ENCODE assay signal across 12 cellular contexts in the genomic region with DNA sequence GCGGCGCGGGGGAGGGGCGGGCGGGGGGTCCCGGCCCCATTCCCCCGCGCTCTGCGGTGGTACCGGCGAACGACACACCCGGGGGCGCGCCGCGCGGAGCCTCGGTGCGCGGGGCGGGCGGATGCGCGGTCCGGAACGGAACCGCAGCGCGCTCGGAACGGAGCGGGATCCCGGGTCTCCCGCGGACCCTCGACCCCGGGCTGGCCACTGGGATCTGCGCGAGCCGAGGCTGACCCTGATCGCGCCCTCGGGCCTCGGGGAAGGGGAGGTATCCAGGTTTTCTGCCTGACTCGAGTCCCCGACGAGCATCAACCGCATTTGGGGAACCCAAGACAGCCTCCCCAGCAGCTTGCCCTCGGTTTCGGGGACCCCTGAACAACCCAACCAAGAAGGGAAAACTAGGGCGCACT. TPM values are rescaled to one million over a fixed set of nuclear protein-coding genes. Genes with fewer than 3 reads are reported as not detected.
DNase-seq lines count a peak whose midpoint lies in the region; ATAC-seq and TF ChIP-seq lines count a peak whose summit lies in the region.
"Had no signal": no experiment of that assay in that cellular context is flagged by ENCODE, and none has a peak within 500 bp of the region (broad histone marks: within the 10 kb centered on the region; RNA-seq: fewer than 3 reads in every experiment).

No MANE protein-coding gene starts in this region.

- TF ChIP-seq CTCF in right atrium auricular region (IDR thresholded peaks at IDR 0.05) (no peak), prostate gland (IDR thresholded peaks at IDR 0.05) (no peak)

- peak overlapping the region in 4 of 7 donors; percentile 23 to 62 (median 44) for H3K4me3 Mint-ChIP-seq in CD8-positive, alpha-beta memory T cell
- H3K4me3 Mint-ChIP-seq in natural killer cell treated with Interleukin-12 subunit alpha and Interleukin-12 subunit beta and Interleukin-15 and Interleukin-18, amount 100 ng/mL, for 72 hours, result no peak overlapping the region

- no peaks in the 10 kb centered on the region for H3K36me3 ChIP-seq in CD8-positive, alpha-beta memory T cell (ENCODE audit: insufficient read depth, low read length)
- no peaks in the 10 kb centered on the region for H3K36me3 ChIP-seq in adipocyte (ENCODE audit: control insufficient read depth, insufficient read depth, low read length, severe bottlenecking)
- no peaks in the 10 kb centered on the region for H3K36me3 ChIP-seq in right atrium auricular region
- H3K36me3 ChIP-seq in prostate gland, result no peaks in the 10 kb centered on the region

- no peak overlapping the region for H3K9ac ChIP-seq in adipocyte (ENCODE audit: low read length)

- peaks cover 43 to 71% of the 10 kb centered on the region in 2 donors for H3K27me3 Mint-ChIP-seq in CD8-positive, alpha-beta memory T cell
- peaks cover 46 to 69% of the 10 kb centered on the region in 2 donors for H3K27me3 Mint-ChIP-seq in natural killer cell treated with Interleukin-12 subunit alpha and Interleukin-12 subunit beta and Interleukin-15 and Interleukin-18, amount 100 ng/mL, for 72 hours

- H3K4me1 Mint-ChIP-seq in CD8-positive, alpha-beta memory T cell, result peaks cover 0 to 18% (median 4%) of the 10 kb centered on the region in 3 donors
- H3K4me1 Mint-ChIP-seq in natural killer cell treated with Interleukin-12 subunit alpha and Interleukin-12 subunit beta and Interleukin-15 and Interleukin-18, amount 100 ng/mL, for 72 hours (ENCODE audit: low read depth in 2 of 2), result peaks cover 0 to 9% of the 10 kb centered on the region in 2 donors

- ATAC-seq in natural killer cell treated with Interleukin-12 subunit alpha and Interleukin-12 subunit beta and Interleukin-15 and Interleukin-18, amount 100 ng/mL, for 72 hours, result no peak
- ATAC-seq in HG02642 (IDR thresholded peaks at IDR 0.05; ENCODE audit: poor library complexity, unreplicated experiment), result no peak

- 1% methylated on average over 46 of the region's 52 CpGs for WGBS in prostate gland

- intact Hi-C loops in prostate gland (cut with DNase I), result no loop called here

- peak overlapping the region; percentile 15 for H3K4me3 ChIP-seq in CD8-positive, alpha-beta memory T cell (ENCODE audit: low read length)
- H3K4me3 ChIP-seq in adipocyte (ENCODE audit: low read length), result peak overlapping the region; percentile 65
- H3K4me3 ChIP-seq in right atrium auricular region, result peak overlapping the region; percentile 41 to 59
- peak overlapping the region; percentile 24 to 43 for H3K4me3 ChIP-seq in prostate gland

- no peak overlapping the region for H3K27ac ChIP-seq in CD8-positive, alpha-beta memory T cell (ENCODE audit: low read depth, low read length)
- H3K27ac ChIP-seq in right atrium auricular region (no peak overlapping the region), prostate gland (no peak overlapping the region)

- no peaks in the 10 kb centered on the region for H3K9me3 Mint-ChIP-seq in CD8-positive, alpha-beta memory T cell
- H3K9me3 Mint-ChIP-seq in natural killer cell treated with Interleukin-12 subunit alpha and Interleukin-12 subunit beta and Interleukin-15 and Interleukin-18, amount 100 ng/mL, for 72 hours, result no peaks in the 10 kb centered on the region
- H3K9me3 Mint-ChIP-seq: activated naive CD4-positive, alpha-beta T cell treated with anti-CD3 and anti-CD28 coated beads for 36 hours had no signal

- H3K27ac Mint-ChIP-seq in CD8-positive, alpha-beta memory T cell, result no peak overlapping the region
- no peak overlapping the region for H3K27ac Mint-ChIP-seq in natural killer cell treated with Interleukin-12 subunit alpha and Interleukin-12 subunit beta and Interleukin-15 and Interleukin-18, amount 100 ng/mL, for 72 hours
- H3K27ac Mint-ChIP-seq: activated naive CD4-positive, alpha-beta T cell treated with anti-CD3 and anti-CD28 coated beads for 36 hours; memory B cell had no signal

- no peak for DNase-seq in CD8-positive, alpha-beta memory T cell
- no peak for DNase-seq in adipocyte (ENCODE audit: low read depth)
- no peak for DNase-seq in right atrium auricular region (ENCODE audit: low spot score)
- DNase-seq in prostate gland (ENCODE audit: low spot score), result no peak
- no peak for DNase-seq in natural killer cell treated with Interleukin-12 subunit alpha and Interleukin-12 subunit beta and Interleukin-15 and Interleukin-18, amount 100 ng/mL, for 72 hours (ENCODE audit: low spot score)
- no peak for DNase-seq in DMS153 treated with DMSO at 0.1 percent for 48 hours (lab: John Stamatoyannopoulos, UW; ENCODE audit: unreplicated experiment)
- no peak for DNase-seq in amygdala (lab: John Stamatoyannopoulos, UW)
- DNase-seq: activated naive CD4-positive, alpha-beta T cell treated with anti-CD3 and anti-CD28 coated beads for 36 hours; Kasumi-1 had no signal

- POLR2A ChIA-PET in CD8-positive, alpha-beta memory T cell (lab: Charles Lee), result no interaction called here

- no peak for TF ChIP-seq POLR2A in prostate gland (IDR thresholded peaks at IDR 0.05)

- H3K27me3 ChIP-seq in CD8-positive, alpha-beta memory T cell (ENCODE audit: insufficient read depth, low read length, poor library complexity, severe bottlenecking), result peaks cover 36% of the 10 kb centered on the region
- H3K27me3 ChIP-seq in adipocyte (replicated peaks; ENCODE audit: control insufficient read depth, insufficient read depth, low read length) (peaks cover 10% of the 10 kb centered on the region), right atrium auricular region (peaks cover 0 to 4% of the 10 kb centered on the region in 2 donors), prostate gland (replicated peaks; ENCODE audit: insufficient read depth) (no peaks in the 10 kb centered on the region)

- no peaks in the 10 kb centered on the region for H3K36me3 Mint-ChIP-seq in CD8-positive, alpha-beta memory T cell
- H3K36me3 Mint-ChIP-seq in natural killer cell treated with Interleukin-12 subunit alpha and Interleukin-12 subunit beta and Interleukin-15 and Interleukin-18, amount 100 ng/mL, for 72 hours, result no peaks in the 10 kb centered on the region

- H3K4me1 ChIP-seq in CD8-positive, alpha-beta memory T cell (ENCODE audit: insufficient read depth, low read length), result no peaks in the 10 kb centered on the region
- H3K4me1 ChIP-seq in adipocyte (ENCODE audit: control insufficient read depth, insufficient read depth, low read length) (peaks cover 9% of the 10 kb centered on the region), right atrium auricular region (peaks cover 0 to 18% of the 10 kb centered on the region in 2 donors), prostate gland (replicated peaks) (no peaks in the 10 kb centered on the region)

- CTCF ChIA-PET in CD8-positive, alpha-beta memory T cell (lab: Charles Lee), result no interaction called here

- H3K9me3 ChIP-seq in CD8-positive, alpha-beta memory T cell (ENCODE audit: low read length), result no peaks in the 10 kb centered on the region
- H3K9me3 ChIP-seq in adipocyte (ENCODE audit: control insufficient read depth, low read length), result no peaks in the 10 kb centered on the region
- no peaks in the 10 kb centered on the region for H3K9me3 ChIP-seq in right atrium auricular region
- no peaks in the 10 kb centered on the region for H3K9me3 ChIP-seq in prostate gland

RNA-seq across cellular contexts. Expression of a gene that starts 0.4 kb away (rescaled TPM):
- not detected for total RNA-seq in CD8-positive, alpha-beta memory T cell
- polyA plus RNA-seq in CD8-positive, alpha-beta memory T cell, result 0.09 TPM
- total RNA-seq in right atrium auricular region (under 1 TPM; 0.48 to 0.75 TPM), prostate gland (under 1 TPM; 0.14 to 0.51 TPM)
- total RNA-seq in natural killer cell treated with Interleukin-12 subunit alpha and Interleukin-12 subunit beta and Interleukin-15 and Interleukin-18, amount 100 ng/mL, for 72 hours, result not detected
- total RNA-seq: activated naive CD4-positive, alpha-beta T cell treated with anti-CD3 and anti-CD28 coated beads for 36 hours; SK-MEL-5 had no signal

Comparison
In these comparisons a context has a peak if more than half of its experiments do, and no peak if none do; other contexts are left out.
1. H3K4me3 ChIP-seq: peak in every context shown above with its lines; median percentile 65 in adipocyte; 50 in right atrium auricular region; 34 in prostate gland; 15 in CD8-positive, alpha-beta memory T cell.